Comparison of ENCODE assay signal across 8 cellular contexts in genomic region chr6:56370127-56370540, GRCh38.
DNase-seq lines count a peak whose midpoint lies in the region; ATAC-seq and TF ChIP-seq lines count a peak whose summit lies in the region.

No MANE protein-coding gene starts in this region.

- H3K9me3 Mint-ChIP-seq in immature natural killer cell = no peaks in the 10 kb centered on the region

- H3K4me3 ChIP-seq in cardiac muscle cell = no peak overlapping the region

- H3K4me1 ChIP-seq in cardiac muscle cell (ENCODE audit: low read depth) = no peaks in the 10 kb centered on the region

- DNase-seq in ELR (ENCODE audit: low read depth) (peak; percentile 79), cardiac muscle cell (ENCODE audit: low read depth in 1 of 2, low spot score in 1 of 2) (peak; percentile 52 to 55), retina (peak; percentile 20), immature natural killer cell (no peak), midbrain (lab: John Stamatoyannopoulos, UW) (no peak)
- no peak for DNase-seq in stimulated activated naive CD4-positive, alpha-beta T cell treated with Interleukin-2 at 50 U/mL for 16 hours (lab: John Stamatoyannopoulos, UW)

- ATAC-seq in SK-N-SH treated with all-trans-retinoic acid at 6 μM for 48 hours (peak; percentile 85), HG02759 (IDR thresholded peaks at IDR 0.05; ENCODE audit: unreplicated experiment) (no peak)

- H3K4me1 Mint-ChIP-seq in immature natural killer cell = no peaks in the 10 kb centered on the region

- H3K36me3 Mint-ChIP-seq in immature natural killer cell = no peaks in the 10 kb centered on the region

- peak; percentile 41 for TF ChIP-seq CTCF in cardiac muscle cell (IDR thresholded peaks at IDR 0.05; ENCODE audit: low read depth, low read length)

- H3K27me3 Mint-ChIP-seq in immature natural killer cell (ENCODE audit: low read depth in 3 of 3) = peaks cover 0 to 2% (median 0%) of the 10 kb centered on the region in 3 donors

- H3K27ac ChIP-seq in cardiac muscle cell = no peak overlapping the region

- H3K9me3 ChIP-seq in cardiac muscle cell (ENCODE audit: low read depth) = no peaks in the 10 kb centered on the region

- no peaks in the 10 kb centered on the region for H3K36me3 ChIP-seq in cardiac muscle cell

- H3K27ac Mint-ChIP-seq in immature natural killer cell = no peak overlapping the region

- H3K27me3 ChIP-seq in cardiac muscle cell = peaks cover 10% of the 10 kb centered on the region

- no peak overlapping the region for H3K4me3 Mint-ChIP-seq in immature natural killer cell

TF ChIP-seq in SK-N-SH treated with all-trans-retinoic acid at 6 μM for 48 hours, 23 proteins besides CTCF, POLR2A, EP300 and RAD21:
- TF ChIP-seq ZNF8 (CRISPR knock-in tag; IDR thresholded peaks at IDR 0.05) = no peak
- TF ChIP-seq ZNF70 (CRISPR knock-in tag; IDR thresholded peaks at IDR 0.05) = no peak
- TF ChIP-seq, protein P1, sequence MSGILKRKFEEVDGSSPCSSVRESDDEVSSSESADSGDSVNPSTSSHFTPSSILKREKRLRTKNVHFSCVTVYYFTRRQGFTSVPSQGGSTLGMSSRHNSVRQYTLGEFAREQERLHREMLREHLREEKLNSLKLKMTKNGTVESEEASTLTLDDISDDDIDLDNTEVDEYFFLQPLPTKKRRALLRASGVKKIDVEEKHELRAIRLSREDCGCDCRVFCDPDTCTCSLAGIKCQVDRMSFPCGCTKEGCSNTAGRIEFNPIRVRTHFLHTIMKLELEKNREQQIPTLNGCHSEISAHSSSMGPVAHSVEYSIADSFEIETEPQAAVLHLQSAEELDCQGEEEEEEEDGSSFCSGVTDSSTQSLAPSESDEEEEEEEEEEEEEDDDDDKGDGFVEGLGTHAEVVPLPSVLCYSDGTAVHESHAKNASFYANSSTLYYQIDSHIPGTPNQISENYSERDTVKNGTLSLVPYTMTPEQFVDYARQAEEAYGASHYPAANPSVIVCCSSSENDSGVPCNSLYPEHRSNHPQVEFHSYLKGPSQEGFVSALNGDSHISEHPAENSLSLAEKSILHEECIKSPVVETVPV (CRISPR knock-in tag; IDR thresholded peaks at IDR 0.05) = no peak
- no peak for TF ChIP-seq PPARA (CRISPR knock-in tag; IDR thresholded peaks at IDR 0.05; ENCODE audit: borderline replicate concordance)
- TF ChIP-seq ZFP30 (CRISPR knock-in tag; IDR thresholded peaks at IDR 0.05) = no peak
- TF ChIP-seq ZC3H10 (CRISPR knock-in tag; IDR thresholded peaks at IDR 0.05) = no peak
- no peak for TF ChIP-seq OSR1 (CRISPR knock-in tag; IDR thresholded peaks at IDR 0.05)
- TF ChIP-seq, protein P2, sequence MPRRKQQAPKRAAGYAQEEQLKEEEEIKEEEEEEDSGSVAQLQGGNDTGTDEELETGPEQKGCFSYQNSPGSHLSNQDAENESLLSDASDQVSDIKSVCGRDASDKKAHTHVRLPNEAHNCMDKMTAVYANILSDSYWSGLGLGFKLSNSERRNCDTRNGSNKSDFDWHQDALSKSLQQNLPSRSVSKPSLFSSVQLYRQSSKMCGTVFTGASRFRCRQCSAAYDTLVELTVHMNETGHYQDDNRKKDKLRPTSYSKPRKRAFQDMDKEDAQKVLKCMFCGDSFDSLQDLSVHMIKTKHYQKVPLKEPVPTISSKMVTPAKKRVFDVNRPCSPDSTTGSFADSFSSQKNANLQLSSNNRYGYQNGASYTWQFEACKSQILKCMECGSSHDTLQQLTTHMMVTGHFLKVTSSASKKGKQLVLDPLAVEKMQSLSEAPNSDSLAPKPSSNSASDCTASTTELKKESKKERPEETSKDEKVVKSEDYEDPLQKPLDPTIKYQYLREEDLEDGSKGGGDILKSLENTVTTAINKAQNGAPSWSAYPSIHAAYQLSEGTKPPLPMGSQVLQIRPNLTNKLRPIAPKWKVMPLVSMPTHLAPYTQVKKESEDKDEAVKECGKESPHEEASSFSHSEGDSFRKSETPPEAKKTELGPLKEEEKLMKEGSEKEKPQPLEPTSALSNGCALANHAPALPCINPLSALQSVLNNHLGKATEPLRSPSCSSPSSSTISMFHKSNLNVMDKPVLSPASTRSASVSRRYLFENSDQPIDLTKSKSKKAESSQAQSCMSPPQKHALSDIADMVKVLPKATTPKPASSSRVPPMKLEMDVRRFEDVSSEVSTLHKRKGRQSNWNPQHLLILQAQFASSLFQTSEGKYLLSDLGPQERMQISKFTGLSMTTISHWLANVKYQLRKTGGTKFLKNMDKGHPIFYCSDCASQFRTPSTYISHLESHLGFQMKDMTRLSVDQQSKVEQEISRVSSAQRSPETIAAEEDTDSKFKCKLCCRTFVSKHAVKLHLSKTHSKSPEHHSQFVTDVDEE (CRISPR knock-in tag; IDR thresholded peaks at IDR 0.05) = no peak
- TF ChIP-seq ESRRG (CRISPR knock-in tag; IDR thresholded peaks at IDR 0.05) = no peak
- TF ChIP-seq TCF4 (CRISPR knock-in tag; IDR thresholded peaks at IDR 0.05; ENCODE audit: borderline replicate concordance) = no peak
- TF ChIP-seq ARNTL (CRISPR knock-in tag; IDR thresholded peaks at IDR 0.05; ENCODE audit: borderline replicate concordance, low read depth) = no peak
- no peak for TF ChIP-seq ISL1 (CRISPR knock-in tag; IDR thresholded peaks at IDR 0.05)
- no peak for TF ChIP-seq RARB (CRISPR knock-in tag; IDR thresholded peaks at IDR 0.05)

Comparison
In these comparisons a context has a peak if more than half of its experiments do, and no peak if none do; other contexts are left out.
1. DNase-seq: peak in ELR (single experiment), cardiac muscle cell (2 of 2) and retina (single experiment); none in immature natural killer cell (0 of 3), stimulated activated naive CD4-positive, alpha-beta T cell treated with Interleukin-2 at 50 U/mL for 16 hours (single experiment) and midbrain (single experiment).